9 cellular contexts compared by ENCODE assay signal in genomic region chr1:241323510-241323909, GRCh38. TPM values are rescaled to one million over a fixed set of nuclear protein-coding genes. Genes with fewer than 3 reads are reported as not detected.
A peak's percentile ranks its signal among the peaks of the same experiment; 100 is the strongest.
DNase-seq lines count a peak whose midpoint lies in the region; ATAC-seq and TF ChIP-seq lines count a peak whose summit lies in the region.
"Had no signal": no experiment of that assay in that cellular context is flagged by ENCODE, and none has a peak within 500 bp of the region (broad histone marks: within the 10 kb centered on the region; RNA-seq: fewer than 3 reads in every experiment).

No MANE protein-coding gene starts in this region.

- no peak for ATAC-seq in HG02763 (IDR thresholded peaks at IDR 0.05; ENCODE audit: unreplicated experiment)

- 11% methylated on average over 5 of the region's 5 CpGs for WGBS in liver

- in situ Hi-C loops in KBM-7 (cut with MboI; ENCODE audit: low pct_unique_long_range_greater_than_20kb, low sequenced_read_pairs), result no loop called here
- in situ Hi-C loops in astrocyte of the spinal cord (cut with HindIII; ENCODE audit: low sequenced_read_pairs), result no loop called here

- H3K9me3 ChIP-seq in liver (ENCODE audit: control insufficient read depth in 4 of 4, low read length in 3 of 4), result peaks cover 0 to 2% (median 0%) of the 10 kb centered on the region in 4 donors

- TF ChIP-seq CTCF in GM12865 (IDR thresholded peaks at IDR 0.05; ENCODE audit: insufficient read depth, low read depth, low read length, missing control alignments) (no peak), astrocyte of the spinal cord (IDR thresholded peaks at IDR 0.05; ENCODE audit: low read depth, low read length) (no peak), liver (IDR thresholded peaks at IDR 0.05; ENCODE audit: low read depth, low read length, missing input control) (no peak)

- peak; percentile 33 for DNase-seq in GM12865 (ENCODE audit: low read depth)
- DNase-seq in KBM-7, result peak; percentile 23
- peak; percentile 50 for DNase-seq in astrocyte of the spinal cord (ENCODE audit: low read depth, low spot score)
- DNase-seq in ureter (ENCODE audit: low spot score), result no peak
- DNase-seq in HPDE6-E6E7 (ENCODE audit: extremely low spot score), result no peak
- no peak for DNase-seq in NCI-H2196 (lab: John Stamatoyannopoulos, UW; ENCODE audit: unreplicated experiment)
- DNase-seq: NCI-H146 had no signal

- H3K27ac ChIP-seq in liver (ENCODE audit: low read depth in 1 of 2, low read length in 2 of 2), result no peak overlapping the region

- no peaks in the 10 kb centered on the region for H3K4me1 ChIP-seq in liver (ENCODE audit: control insufficient read depth in 4 of 4, insufficient read depth in 4 of 4, low read length in 3 of 4)

- no peak overlapping the region for H3K4me3 ChIP-seq in GM12865 (ENCODE audit: low read depth, low read length)
- H3K4me3 ChIP-seq in astrocyte of the spinal cord (ENCODE audit: low read depth, low read length), result no peak overlapping the region
- no peak overlapping the region for H3K4me3 ChIP-seq in liver (ENCODE audit: low read depth in 1 of 3, low read length in 3 of 3)

- no peaks in the 10 kb centered on the region for H3K27me3 ChIP-seq in liver (ENCODE audit: control insufficient read depth in 4 of 4, insufficient read depth in 4 of 4, low read length in 3 of 4)

- TF ChIP-seq RAD21 in liver (IDR thresholded peaks at IDR 0.05), result no peak

- H3K36me3 ChIP-seq in liver (ENCODE audit: control insufficient read depth in 4 of 4, insufficient read depth in 3 of 4, low read depth in 1 of 4, low read length in 3 of 4), result no peaks in the 10 kb centered on the region

- no peak overlapping the region for H3K9ac ChIP-seq in liver (ENCODE audit: low read depth in 1 of 2, low read length in 2 of 2)

TF ChIP-seq in liver, 16 proteins besides CTCF, POLR2A, EP300 and RAD21:
- TF ChIP-seq GABPA (IDR thresholded peaks at IDR 0.05 in 1 of 2, conservative IDR thresholded peaks at IDR 0.05 in 1 of 2) (no peak), REST (IDR thresholded peaks at IDR 0.05) (peak; percentile 98)

RNA-seq across cellular contexts. Expression of gene RGS7, which starts 33.5 kb away (rescaled TPM):
- total RNA-seq in liver, result under 1 TPM in 1 of 2 donors, not detected in 1; 0.05 TPM
- under 1 TPM in 1 of 2 donors, not detected in 1; 0.18 TPM for polyA plus RNA-seq in liver
- 0.60 TPM for total RNA-seq in ureter

Comparison
In these comparisons a context has a peak if more than half of its experiments do, and no peak if none do; other contexts are left out.
1. DNase-seq: peak in GM12865 (single experiment), KBM-7 (single experiment) and astrocyte of the spinal cord (single experiment); none in ureter (single experiment), HPDE6-E6E7 (single experiment) and NCI-H2196 (single experiment).